1 cellular context compared by ENCODE assay signal in genomic region chr16:22014271-22014873, GRCh38.
TF ChIP-seq lines count a peak whose summit lies in the region.

No MANE protein-coding gene starts in this region.

TF ChIP-seq in liver, 16 proteins besides CTCF, POLR2A, EP300 and RAD21 (continued from another document):
- peak; percentile 40 for TF ChIP-seq REST (IDR thresholded peaks at IDR 0.05)
- peak; percentile 32 for TF ChIP-seq HNF4G (IDR thresholded peaks at IDR 0.05)
- TF ChIP-seq ZBTB33 (IDR thresholded peaks at IDR 0.05): no peak
- no peak for TF ChIP-seq MAX (IDR thresholded peaks at IDR 0.05)
- TF ChIP-seq FOXA2 (IDR thresholded peaks at IDR 0.05): peak; percentile 36
- TF ChIP-seq HNF4A (conservative IDR thresholded peaks at IDR 0.05): peak; percentile 77 to 82
- TF ChIP-seq YY1 (IDR thresholded peaks at IDR 0.05): peak; percentile 45
- TF ChIP-seq RXRA (IDR thresholded peaks at IDR 0.05): peak; percentile 81 to 82
- TF ChIP-seq FOXA1 (IDR thresholded peaks at IDR 0.05): peak; percentile 46
- TF ChIP-seq ATF3 (IDR thresholded peaks at IDR 0.05): peak; percentile 24
- TF ChIP-seq SP1 (IDR thresholded peaks at IDR 0.05): peak; percentile 52
- TF ChIP-seq TAF1 (conservative IDR thresholded peaks at IDR 0.05): no peak
- no peak for TF ChIP-seq NR2F2 (IDR thresholded peaks at IDR 0.05)
- no peak for TF ChIP-seq EGR1 (IDR thresholded peaks at IDR 0.05; ENCODE audit: low read depth in 2 of 2)
- peak; percentile 49 to 52 for TF ChIP-seq JUND (IDR thresholded peaks at IDR 0.05)
